Comparison of ENCODE assay signal across 11 cellular contexts in the genomic region with DNA sequence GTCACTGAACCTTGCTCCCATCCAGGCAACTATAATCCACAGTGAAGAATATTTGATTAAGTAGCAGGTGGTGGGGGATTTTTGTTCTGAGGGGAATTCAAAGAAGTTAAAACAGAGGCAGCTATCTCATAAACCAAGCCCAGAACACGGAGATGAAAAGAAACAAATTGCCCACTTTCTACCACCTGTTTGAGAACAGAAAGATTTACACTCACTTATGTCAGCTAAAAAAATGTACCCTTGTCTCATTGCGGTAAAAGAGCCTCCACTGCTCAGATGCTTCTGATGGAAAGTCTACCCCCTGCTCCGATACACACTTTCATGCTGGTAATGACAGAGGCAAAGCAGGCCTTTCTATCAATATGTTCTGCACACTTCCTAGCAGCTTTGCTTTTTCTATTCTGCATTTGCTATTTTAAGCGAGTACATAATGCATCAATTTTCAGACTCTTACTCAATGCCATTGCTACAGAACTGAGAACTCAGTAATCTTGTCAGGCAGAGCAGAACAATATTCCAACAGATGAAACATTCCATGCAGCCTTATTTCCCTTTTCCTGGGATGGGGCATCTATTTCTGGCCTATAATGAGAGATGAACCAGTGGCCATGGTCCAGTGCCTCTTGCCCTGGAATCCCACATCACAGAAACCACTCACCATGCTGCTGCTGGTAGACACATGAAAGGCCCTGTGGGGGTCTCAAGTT. TPM values are rescaled to one million over a fixed set of nuclear protein-coding genes. Genes with fewer than 3 reads are reported as not detected.
A peak's percentile ranks its signal among the peaks of the same experiment; 100 is the strongest.
DNase-seq lines count a peak whose midpoint lies in the region; ATAC-seq and TF ChIP-seq lines count a peak whose summit lies in the region.
"Had no signal": no experiment of that assay in that cellular context is flagged by ENCODE, and none has a peak within 500 bp of the region (broad histone marks: within the 10 kb centered on the region; RNA-seq: fewer than 3 reads in every experiment).

No MANE protein-coding gene starts in this region.

- DNase-seq in activated T-cell treated with anti-CD3 and anti-CD28 coated beads, Interleukin-2, amount 50 U/mL, for 4 hours, result no peak
- no peak for DNase-seq in activated T-cell treated with anti-CD3 and anti-CD28 coated beads, Interleukin-2, amount 50 U/mL, for 48 hours
- DNase-seq in GM23338 (ENCODE audit: low spot score), result no peak
- DNase-seq in activated naive CD8-positive, alpha-beta T cell treated with anti-CD3 and anti-CD28 coated beads for 36 hours, result no peak
- no peak for DNase-seq in stimulated activated naive B cell treated with anti-CD40 and anti-IgM and Interleukin-4, amounts not matched to agents 10 μg/mL and 1 μg/mL and 100 μg/mL, for 72 hours
- no peak for DNase-seq in effector memory CD8-positive, alpha-beta T cell
- DNase-seq in putamen (ENCODE audit: low spot score), result no peak
- DNase-seq in HT-29 (ENCODE audit: low spot score), result no peak
- DNase-seq: brain microvascular endothelial cell, MG63 had no signal

- no peak overlapping the region for H3K4me3 Mint-ChIP-seq in activated T-cell treated with anti-CD3 and anti-CD28 coated beads, Interleukin-2, amount 50 U/mL, for 4 hours
- no peak overlapping the region for H3K4me3 Mint-ChIP-seq in GM23338
- peak overlapping the region; percentile 9 for H3K4me3 Mint-ChIP-seq in activated naive CD8-positive, alpha-beta T cell treated with anti-CD3 and anti-CD28 coated beads for 36 hours
- H3K4me3 Mint-ChIP-seq in stimulated activated naive B cell treated with anti-CD40 and anti-IgM and Interleukin-4, amounts not matched to agents 10 μg/mL and 1 μg/mL and 100 μg/mL, for 72 hours, result no peak overlapping the region
- no peak overlapping the region for H3K4me3 Mint-ChIP-seq in effector memory CD8-positive, alpha-beta T cell

- ATAC-seq in activated T-cell treated with anti-CD3 and anti-CD28 coated beads, Interleukin-2, amount 50 U/mL, for 4 hours, result peak; percentile 33 to 36
- ATAC-seq in GM23338, result no peak
- ATAC-seq in stimulated activated naive B cell treated with anti-CD40 and anti-IgM and Interleukin-4, amounts not matched to agents 10 μg/mL and 1 μg/mL and 100 μg/mL, for 72 hours (replicated peaks), result peak; percentile 35 to 49
- no peak for ATAC-seq in effector memory CD8-positive, alpha-beta T cell (replicated peaks)
- ATAC-seq: gastroesophageal sphincter had no signal

- peak overlapping the region; percentile 76; the same call in 1 of the 2 replicates for H3K27ac ChIP-seq in GM23338 (ENCODE audit: low read depth)
- H3K27ac ChIP-seq: brain microvascular endothelial cell, gastroesophageal sphincter had no signal

- peaks cover 49% of the 10 kb centered on the region for H3K4me1 ChIP-seq in GM23338 (ENCODE audit: insufficient read depth)

- no peaks in the 10 kb centered on the region for H3K9me3 Mint-ChIP-seq in activated T-cell treated with anti-CD3 and anti-CD28 coated beads, Interleukin-2, amount 50 U/mL, for 4 hours
- H3K9me3 Mint-ChIP-seq in GM23338, result no peaks in the 10 kb centered on the region
- H3K9me3 Mint-ChIP-seq in activated naive CD8-positive, alpha-beta T cell treated with anti-CD3 and anti-CD28 coated beads for 36 hours, result no peaks in the 10 kb centered on the region
- H3K9me3 Mint-ChIP-seq in stimulated activated naive B cell treated with anti-CD40 and anti-IgM and Interleukin-4, amounts not matched to agents 10 μg/mL and 1 μg/mL and 100 μg/mL, for 72 hours, result no peaks in the 10 kb centered on the region
- no peaks in the 10 kb centered on the region for H3K9me3 Mint-ChIP-seq in effector memory CD8-positive, alpha-beta T cell

- TF ChIP-seq CTCF in GM23338 (conservative IDR thresholded peaks at IDR 0.05; ENCODE audit: low read depth in 2 of 2), result no peak

- no peaks in the 10 kb centered on the region for H3K36me3 ChIP-seq in GM23338 (ENCODE audit: insufficient read depth)
- H3K36me3 ChIP-seq: brain microvascular endothelial cell, gastroesophageal sphincter, MG63 had no signal

- H3K27ac Mint-ChIP-seq in GM23338, result peak overlapping the region; percentile 74; the same call in 1 of the 2 replicates
- H3K27ac Mint-ChIP-seq in activated naive CD8-positive, alpha-beta T cell treated with anti-CD3 and anti-CD28 coated beads for 36 hours, result peak overlapping the region; percentile 88
- H3K27ac Mint-ChIP-seq in stimulated activated naive B cell treated with anti-CD40 and anti-IgM and Interleukin-4, amounts not matched to agents 10 μg/mL and 1 μg/mL and 100 μg/mL, for 72 hours, result peak overlapping the region; percentile 85
- no peak overlapping the region for H3K27ac Mint-ChIP-seq in effector memory CD8-positive, alpha-beta T cell

- H3F3A ChIP-seq in GM23338 (replicated peaks; ENCODE audit: low read depth), result peaks cover 20% of the 10 kb centered on the region

- peak overlapping the region; percentile 21; the same call in 1 of the 2 replicates for H2AFZ ChIP-seq in GM23338

- no peaks in the 10 kb centered on the region for H3K27me3 ChIP-seq in GM23338 (ENCODE audit: insufficient read depth)
- H3K27me3 ChIP-seq: brain microvascular endothelial cell, gastroesophageal sphincter, MG63 had no signal

- peaks cover 65% of the 10 kb centered on the region for H3K4me1 Mint-ChIP-seq in activated T-cell treated with anti-CD3 and anti-CD28 coated beads, Interleukin-2, amount 50 U/mL, for 4 hours (ENCODE audit: low read depth)
- peaks cover 57% of the 10 kb centered on the region for H3K4me1 Mint-ChIP-seq in GM23338
- peaks cover 72% of the 10 kb centered on the region for H3K4me1 Mint-ChIP-seq in activated naive CD8-positive, alpha-beta T cell treated with anti-CD3 and anti-CD28 coated beads for 36 hours
- peaks cover 46 to 70% of the 10 kb centered on the region in 2 donors for H3K4me1 Mint-ChIP-seq in stimulated activated naive B cell treated with anti-CD40 and anti-IgM and Interleukin-4, amounts not matched to agents 10 μg/mL and 1 μg/mL and 100 μg/mL, for 72 hours
- H3K4me1 Mint-ChIP-seq in effector memory CD8-positive, alpha-beta T cell (ENCODE audit: low read depth in 2 of 2), result peaks cover 32 to 47% of the 10 kb centered on the region in 2 donors

- H3K79me2 ChIP-seq in GM23338 (replicated peaks; ENCODE audit: insufficient read depth), result no peaks in the 10 kb centered on the region

- no peaks in the 10 kb centered on the region for H4K20me1 ChIP-seq in GM23338 (replicated peaks; ENCODE audit: insufficient read depth)

- H3K9me2 ChIP-seq in GM23338 (ENCODE audit: insufficient read depth), result no peaks in the 10 kb centered on the region

- no peaks in the 10 kb centered on the region for H3K27me3 Mint-ChIP-seq in activated T-cell treated with anti-CD3 and anti-CD28 coated beads, Interleukin-2, amount 50 U/mL, for 4 hours (ENCODE audit: low read depth)
- H3K27me3 Mint-ChIP-seq in GM23338 (ENCODE audit: insufficient read depth, low read depth, poor library complexity), result peaks cover 16% of the 10 kb centered on the region
- H3K27me3 Mint-ChIP-seq in activated naive CD8-positive, alpha-beta T cell treated with anti-CD3 and anti-CD28 coated beads for 36 hours, result no peaks in the 10 kb centered on the region
- peaks cover 5 to 8% of the 10 kb centered on the region in 2 donors for H3K27me3 Mint-ChIP-seq in stimulated activated naive B cell treated with anti-CD40 and anti-IgM and Interleukin-4, amounts not matched to agents 10 μg/mL and 1 μg/mL and 100 μg/mL, for 72 hours
- H3K27me3 Mint-ChIP-seq in effector memory CD8-positive, alpha-beta T cell, result no peaks in the 10 kb centered on the region

- H3K4me2 ChIP-seq in GM23338, result peak overlapping the region; percentile 59; the same call in 1 of the 2 replicates

- no peaks in the 10 kb centered on the region for H3K36me3 Mint-ChIP-seq in activated T-cell treated with anti-CD3 and anti-CD28 coated beads, Interleukin-2, amount 50 U/mL, for 4 hours (ENCODE audit: insufficient read depth)
- H3K36me3 Mint-ChIP-seq in GM23338 (ENCODE audit: low read depth), result no peaks in the 10 kb centered on the region
- no peaks in the 10 kb centered on the region for H3K36me3 Mint-ChIP-seq in activated naive CD8-positive, alpha-beta T cell treated with anti-CD3 and anti-CD28 coated beads for 36 hours
- H3K36me3 Mint-ChIP-seq in stimulated activated naive B cell treated with anti-CD40 and anti-IgM and Interleukin-4, amounts not matched to agents 10 μg/mL and 1 μg/mL and 100 μg/mL, for 72 hours, result no peaks in the 10 kb centered on the region
- H3K36me3 Mint-ChIP-seq in effector memory CD8-positive, alpha-beta T cell (ENCODE audit: insufficient read depth), result no peaks in the 10 kb centered on the region

- H3K4me3 ChIP-seq in GM23338, result no peak overlapping the region
- H3K4me3 ChIP-seq: gastroesophageal sphincter, MG63 had no signal

TF ChIP-seq in GM23338, 12 proteins besides CTCF, POLR2A, EP300 and RAD21 (continues in another document):
- TF ChIP-seq, protein P1, sequence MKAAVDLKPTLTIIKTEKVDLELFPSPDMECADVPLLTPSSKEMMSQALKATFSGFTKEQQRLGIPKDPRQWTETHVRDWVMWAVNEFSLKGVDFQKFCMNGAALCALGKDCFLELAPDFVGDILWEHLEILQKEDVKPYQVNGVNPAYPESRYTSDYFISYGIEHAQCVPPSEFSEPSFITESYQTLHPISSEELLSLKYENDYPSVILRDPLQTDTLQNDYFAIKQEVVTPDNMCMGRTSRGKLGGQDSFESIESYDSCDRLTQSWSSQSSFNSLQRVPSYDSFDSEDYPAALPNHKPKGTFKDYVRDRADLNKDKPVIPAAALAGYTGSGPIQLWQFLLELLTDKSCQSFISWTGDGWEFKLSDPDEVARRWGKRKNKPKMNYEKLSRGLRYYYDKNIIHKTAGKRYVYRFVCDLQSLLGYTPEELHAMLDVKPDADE (IDR thresholded peaks at IDR 0.05), result no peak
- TF ChIP-seq STAT1 (IDR thresholded peaks at IDR 0.05; ENCODE audit: unreplicated experiment) (no peak), ZNF331 (CRISPR knock-in tag; IDR thresholded peaks at IDR 0.05; ENCODE audit: low read depth) (no peak)

RNA-seq across cellular contexts. Expression of gene CDK5R1, which starts 29.0 kb away (rescaled TPM):
- 10 to 100 TPM; 14.8 to 20.9 (median 15.7) TPM for total RNA-seq in activated T-cell treated with anti-CD3 and anti-CD28 coated beads, Interleukin-2, amount 50 U/mL, for 4 hours
- total RNA-seq in GM23338 (2014; rRNA removed; shearing (Covaris generic)), result 8.7 and 11.6 TPM in 2 replicates
- polyA plus RNA-seq in GM23338 (2016; fragmentation: Nextera tagmentation; extraction: Ambion mirVana), result 4.0 and 4.1 TPM in 2 replicates
- 1 to 10 TPM; 9.7 to 9.9 TPM for total RNA-seq in activated naive CD8-positive, alpha-beta T cell treated with anti-CD3 and anti-CD28 coated beads for 36 hours
- total RNA-seq in HT-29 (2014; rRNA removed; shearing (Covaris generic)), result 3.0 and 4.0 TPM in 2 replicates

Comparison
In these comparisons a context has a peak if more than half of its experiments do, and no peak if none do; other contexts are left out.
1. ATAC-seq: peak in activated T-cell treated with anti-CD3 and anti-CD28 coated beads, Interleukin-2, amount 50 U/mL, for 4 hours (2 of 2) and stimulated activated naive B cell treated with anti-CD40 and anti-IgM and Interleukin-4, amounts not matched to agents 10 μg/mL and 1 μg/mL and 100 μg/mL, for 72 hours (2 of 2); none in GM23338 (single experiment) and effector memory CD8-positive, alpha-beta T cell (single experiment).
2. H3K27ac Mint-ChIP-seq: peak in GM23338 (single experiment), activated naive CD8-positive, alpha-beta T cell treated with anti-CD3 and anti-CD28 coated beads for 36 hours (single experiment) and stimulated activated naive B cell treated with anti-CD40 and anti-IgM and Interleukin-4, amounts not matched to agents 10 μg/mL and 1 μg/mL and 100 μg/mL, for 72 hours (single experiment); none in effector memory CD8-positive, alpha-beta T cell (0 of 2).